8 cellular contexts compared by ENCODE assay signal in genomic region chr11:44911031-44911814, GRCh38. TPM values are rescaled to one million over a fixed set of nuclear protein-coding genes. Genes with fewer than 3 reads are reported as not detected.
DNase-seq lines count a peak whose midpoint lies in the region; ATAC-seq and TF ChIP-seq lines count a peak whose summit lies in the region.

No MANE protein-coding gene starts in this region.

- peaks cover 7% of the 10 kb centered on the region for H3K27me3 ChIP-seq in lower lobe of right lung (ENCODE audit: low read depth)

- H3K27ac ChIP-seq in lower lobe of right lung = peak overlapping the region; percentile 18

- ATAC-seq in HG03565 (IDR thresholded peaks at IDR 0.05; ENCODE audit: unreplicated experiment) (peak; percentile 48), lower lobe of right lung (peak; percentile 75 to 84), HG02981 (IDR thresholded peaks at IDR 0.05; ENCODE audit: unreplicated experiment) (no peak)

- DNase-seq in GM03348 (ENCODE audit: low spot score) (peak; percentile 89), NCI-H748 (lab: John Stamatoyannopoulos, UW; ENCODE audit: unreplicated experiment) (peak; percentile 86), ecto neural progenitor cell (ENCODE audit: low spot score) (peak; percentile 92), lower lobe of right lung (peak; percentile 73)
- DNase-seq in activated CD4-positive, alpha-beta T cell treated with anti-CD3 and anti-CD28 coated beads, Interleukin-2, amount 50 U/mL, for 4 hours = peak; percentile 80 to 84
- DNase-seq in stimulated activated CD4-positive, alpha-beta T cell treated with anti-CD3 and anti-CD28 coated beads, TNF-alpha, amount 100 ng/mL, for 48 hours (ENCODE audit: low read depth in 3 of 3) = peak; percentile 65 to 91 (median 90)

- intact Hi-C loops in lower lobe of right lung (cut with DNase I) = no loop called here

- peak overlapping the region; percentile 19 for H3K4me3 ChIP-seq in lower lobe of right lung

- peaks cover 23% of the 10 kb centered on the region for H3K4me1 ChIP-seq in lower lobe of right lung

- peak; percentile 91 for TF ChIP-seq CTCF in lower lobe of right lung (IDR thresholded peaks at IDR 0.05)

- no peaks in the 10 kb centered on the region for H3K36me3 ChIP-seq in lower lobe of right lung

- no peaks in the 10 kb centered on the region for H3K9me3 ChIP-seq in lower lobe of right lung

RNA-seq across cellular contexts. Expression of gene TP53I11, which starts 39.5 kb away (rescaled TPM):
- total RNA-seq in lower lobe of right lung = 103 TPM
